9 cellular contexts compared by ENCODE assay signal in genomic region chr6:126605089-126605488, GRCh38.
"Had no signal": no experiment of that assay in that cellular context is flagged by ENCODE, and none has a peak within 500 bp of the region (broad histone marks: within the 10 kb centered on the region; RNA-seq: fewer than 3 reads in every experiment).

No MANE protein-coding gene starts in this region.

- H3K4me1 ChIP-seq: HAP-1 had no signal

- H3K27ac Mint-ChIP-seq: GM23338, H9, HFFc6 had no signal

- H3K9me3 ChIP-seq: HAP-1 had no signal

- H3K4me3 Mint-ChIP-seq: GM23338, H9, HFFc6 had no signal

- H3K4me1 Mint-ChIP-seq: GM23338, H9 had no signal

- DNase-seq: GM23248, GOT3, H7, H9, HCEC 1CT, HFFc6 had no signal

- H3K36me3 ChIP-seq: HAP-1 had no signal

- H3K27ac ChIP-seq: GM23248 had no signal

- H3K4me3 ChIP-seq: GM23248, GM23338, HAP-1 had no signal

- ATAC-seq: GM23338, HCT116 had no signal
